Comparison of ENCODE assay signal across 10 cellular contexts in genomic region chr19:12034196-12034595, GRCh38. TPM values are rescaled to one million over a fixed set of nuclear protein-coding genes. Genes with fewer than 3 reads are reported as not detected.
DNase-seq lines count a peak whose midpoint lies in the region; TF ChIP-seq lines count a peak whose summit lies in the region.
"Had no signal": no experiment of that assay in that cellular context is flagged by ENCODE, and none has a peak within 500 bp of the region (broad histone marks: within the 10 kb centered on the region; RNA-seq: fewer than 3 reads in every experiment).

No MANE protein-coding gene starts in this region.

- no peak overlapping the region for H3K14ac ChIP-seq in trophoblast cell (ENCODE audit: low read length)

- H3K36me3 ChIP-seq in GM23248 (ENCODE audit: low read depth) (no peaks in the 10 kb centered on the region), trophoblast cell (ENCODE audit: control insufficient read depth in 1 of 2, insufficient read depth in 2 of 2, low read length in 2 of 2) (peaks cover 4 to 12% of the 10 kb centered on the region in 2 experiments)

- DNase-seq in GM23248 (peak; percentile 19), foreskin fibroblast (peak in 1 of 2 donors; percentile 15), trophoblast cell (peak in 1 of 2 donors; percentile 25), NCI-H345 (lab: John Stamatoyannopoulos, UW) (no peak), substantia nigra (lab: John Stamatoyannopoulos, UW) (no peak), retina (no peak)
- no peak for DNase-seq in activated CD4-positive, alpha-beta memory T cell treated with anti-CD3 and anti-CD28 coated beads for 36 hours
- DNase-seq: head of caudate nucleus, NCI-H187 had no signal

- H3K4me1 Mint-ChIP-seq in activated CD4-positive, alpha-beta memory T cell treated with anti-CD3 and anti-CD28 coated beads for 36 hours (ENCODE audit: low read depth), result no peaks in the 10 kb centered on the region

- no peak overlapping the region for H3K18ac ChIP-seq in trophoblast cell (ENCODE audit: low read length)

- POLR2A ChIA-PET in activated CD4-positive, alpha-beta memory T cell treated with anti-CD3 and anti-CD28 coated beads for 36 hours (lab: Charles Lee), result no interaction called here

- H2BK5ac ChIP-seq in trophoblast cell (ENCODE audit: low read depth, low read length, poor library complexity), result no peak overlapping the region

- H3K4me1 ChIP-seq in GM23248 (ENCODE audit: insufficient read depth), result no peaks in the 10 kb centered on the region
- peaks cover 0 to 7% of the 10 kb centered on the region in 2 experiments for H3K4me1 ChIP-seq in trophoblast cell (ENCODE audit: control insufficient read depth in 1 of 2, insufficient read depth in 2 of 2, low read length in 2 of 2)

- H3K4me3 ChIP-seq in GM23248, result peak overlapping the region; percentile 81
- H3K4me3 ChIP-seq in foreskin fibroblast (ENCODE audit: low read depth in 1 of 2, low read length in 2 of 2), result peak overlapping the region; percentile 82 to 92
- H3K4me3 ChIP-seq in trophoblast cell (ENCODE audit: low read depth, low read length), result no peak overlapping the region

- H3K36me3 Mint-ChIP-seq in activated CD4-positive, alpha-beta memory T cell treated with anti-CD3 and anti-CD28 coated beads for 36 hours, result peaks cover 16% of the 10 kb centered on the region

- H3K27ac ChIP-seq in GM23248 (no peak overlapping the region), VCaP (peak overlapping the region; percentile 91), trophoblast cell (ENCODE audit: low read depth, low read length) (no peak overlapping the region), substantia nigra (ENCODE audit: low read depth, low read length, poor library complexity, severe bottlenecking) (no peak overlapping the region)

- H4K91ac ChIP-seq in trophoblast cell (ENCODE audit: low read depth, low read length), result no peak overlapping the region

- H3K79me1 ChIP-seq in trophoblast cell (ENCODE audit: low read length), result peaks cover 10% of the 10 kb centered on the region

- H3K9me3 ChIP-seq in GM23248 (ENCODE audit: low read depth), result no peaks in the 10 kb centered on the region
- H3K9me3 ChIP-seq in trophoblast cell (ENCODE audit: insufficient read depth, low read depth, low read length), result no peaks in the 10 kb centered on the region

- CTCF ChIA-PET in activated CD4-positive, alpha-beta memory T cell treated with anti-CD3 and anti-CD28 coated beads for 36 hours (lab: Charles Lee), result interaction anchor here (1.6 kb wide), 1 partner anchor 154 kb away, joined by 4 read pairs; no protein-coding TSS in a partner anchor

- no peak overlapping the region for H2AK5ac ChIP-seq in trophoblast cell (ENCODE audit: low read length)

- H3K9me2 ChIP-seq in GM23248 (ENCODE audit: insufficient read depth), result no peaks in the 10 kb centered on the region

- no peak overlapping the region for H3K27ac Mint-ChIP-seq in activated CD4-positive, alpha-beta memory T cell treated with anti-CD3 and anti-CD28 coated beads for 36 hours

- H3K4ac ChIP-seq in trophoblast cell (ENCODE audit: low read depth, low read length), result no peak overlapping the region

- TF ChIP-seq CTCF in VCaP (conservative IDR thresholded peaks at IDR 0.05) (no peak), foreskin fibroblast (IDR thresholded peaks at IDR 0.05; ENCODE audit: low read depth, low read length) (no peak)

- H3K4me3 Mint-ChIP-seq in activated CD4-positive, alpha-beta memory T cell treated with anti-CD3 and anti-CD28 coated beads for 36 hours, result no peak overlapping the region

- H3K9me3 Mint-ChIP-seq in activated CD4-positive, alpha-beta memory T cell treated with anti-CD3 and anti-CD28 coated beads for 36 hours, result peaks cover 18% of the 10 kb centered on the region

- no peaks in the 10 kb centered on the region for H3K27me3 ChIP-seq in GM23248 (replicated peaks; ENCODE audit: insufficient read depth)
- H3K27me3 ChIP-seq in trophoblast cell (ENCODE audit: insufficient read depth, low read length), result no peaks in the 10 kb centered on the region

- H4K20me1 ChIP-seq in GM23248 (ENCODE audit: insufficient read depth), result no peaks in the 10 kb centered on the region

- H2BK120ac ChIP-seq in trophoblast cell (ENCODE audit: insufficient read depth, low read length, poor library complexity), result no peak overlapping the region

- peaks cover 8% of the 10 kb centered on the region for H3K27me3 Mint-ChIP-seq in activated CD4-positive, alpha-beta memory T cell treated with anti-CD3 and anti-CD28 coated beads for 36 hours

- 45 to 51% methylated on average over 2 of the region's 2 CpGs for WGBS in GM23248 (ENCODE audit: low coverage in 1 of 2, low lambda C conversion rate in 2 of 2, missing lambda C conversion rate in 2 of 2), 2 experiments
- WGBS in trophoblast cell (ENCODE audit: extremely low coverage, insufficient coverage, insufficient read length), result no CpG with 5 or more reads among the region's 2 CpGs

- H3F3A ChIP-seq in GM23248 (ENCODE audit: insufficient read depth), result no peaks in the 10 kb centered on the region

- H3K9ac ChIP-seq in GM23248, result peak overlapping the region; percentile 94
- no peak overlapping the region for H3K9ac ChIP-seq in trophoblast cell (ENCODE audit: low read length)

- intact Hi-C loops in activated CD4-positive, alpha-beta memory T cell treated with anti-CD3 and anti-CD28 coated beads for 36 hours (cut with micrococcal nuclease), result no loop called here

- H3K79me2 ChIP-seq in GM23248 (ENCODE audit: insufficient read depth) (peaks cover 27% of the 10 kb centered on the region), trophoblast cell (ENCODE audit: control insufficient read depth, insufficient read depth, low read length, poor library complexity) (peaks cover 7% of the 10 kb centered on the region)

- no peak overlapping the region for H4K8ac ChIP-seq in trophoblast cell (ENCODE audit: low read depth, low read length)

- H4K12ac ChIP-seq in trophoblast cell (ENCODE audit: low read depth, low read length), result no peak overlapping the region

- H2AFZ ChIP-seq in GM23248 (peak overlapping the region; percentile 94), trophoblast cell (ENCODE audit: insufficient read depth, low read length, poor library complexity) (no peak overlapping the region)

- peak overlapping the region; percentile 93 for H3K4me2 ChIP-seq in GM23248 (ENCODE audit: unreplicated experiment)
- H3K4me2 ChIP-seq in trophoblast cell (ENCODE audit: low read length), result peak overlapping the region; percentile 98

- H3K23ac ChIP-seq in trophoblast cell (ENCODE audit: low read length), result no peak overlapping the region

- H2BK12ac ChIP-seq in trophoblast cell (ENCODE audit: low read length), result no peak overlapping the region

- in situ Hi-C loops in GM23248 (cut with MboI), result no loop called here

RNA-seq across cellular contexts. Expression of gene ZNF433, which starts 1.3 kb away (rescaled TPM):
- total RNA-seq in GM23248 (2014; rRNA removed; shearing (Covaris generic)), result 1.5 and 7.6 TPM in 2 replicates
- polyA plus RNA-seq in GM23248 (2016; fragmentation: Nextera tagmentation; extraction: Ambion mirVana), result 4.2 and 5.0 TPM in 2 replicates
- polyA plus RNA-seq in trophoblast cell (2013), result 5.0 and 5.5 TPM in 2 replicates
- total RNA-seq in activated CD4-positive, alpha-beta memory T cell treated with anti-CD3 and anti-CD28 coated beads for 36 hours, result under 1 TPM; 0.27 to 0.33 TPM

RNA-seq across cellular contexts. Expression of gene ZNF878, which starts 18.6 kb away (rescaled TPM):
- not detected in 2 replicates for total RNA-seq in GM23248 (2014; rRNA removed; shearing (Covaris generic))
- 0.18 TPM in 1 of 2 replicates, not detected in the other for polyA plus RNA-seq in GM23248 (2016; fragmentation: Nextera tagmentation; extraction: Ambion mirVana)
- polyA plus RNA-seq in trophoblast cell (2013), result 0.57 and 0.68 TPM in 2 replicates
- total RNA-seq in activated CD4-positive, alpha-beta memory T cell treated with anti-CD3 and anti-CD28 coated beads for 36 hours, result under 1 TPM; 0.57 to 0.80 TPM

RNA-seq across cellular contexts. Expression of gene ZNF844, which starts 30.3 kb away (rescaled TPM):
- 4.0 and 4.2 TPM in 2 replicates for total RNA-seq in GM23248 (2014; rRNA removed; shearing (Covaris generic))
- 1.7 and 2.3 TPM in 2 replicates for polyA plus RNA-seq in GM23248 (2016; fragmentation: Nextera tagmentation; extraction: Ambion mirVana)
- 1.5 TPM in 2 replicates for polyA plus RNA-seq in trophoblast cell (2013)
- total RNA-seq in activated CD4-positive, alpha-beta memory T cell treated with anti-CD3 and anti-CD28 coated beads for 36 hours, result 1 to 10 TPM; 2.5 TPM
